Comparison of ENCODE assay signal across 8 cellular contexts in genomic region chr1:157156058-157156541, GRCh38. TPM values are rescaled to one million over a fixed set of nuclear protein-coding genes. Genes with fewer than 3 reads are reported as not detected.
DNase-seq lines count a peak whose midpoint lies in the region; ATAC-seq and TF ChIP-seq lines count a peak whose summit lies in the region.

No MANE protein-coding gene starts in this region.

- H3K4me2 ChIP-seq in DOHH2 (ENCODE audit: low read length), result peak overlapping the region; percentile 23; the same call in 1 of the 2 replicates

- POLR2A ChIA-PET in RWPE1 (lab: Yijun Ruan, JAX; ENCODE audit: low non-redundant PET), result no interaction called here

- no peaks in the 10 kb centered on the region for H3K36me3 Mint-ChIP-seq in activated T-helper 1 cell treated with anti-CD3 and anti-CD28 coated beads, Interleukin-12 subunit alpha, Interleukin-12 subunit beta, Interleukin-2, Interleukin-4 antibody, amounts not matched to agents 30 ng/mL and 10 ng/mL and 1 ng/mL, durations not matched to agents 14 hours and 24 hours and 36 hours (ENCODE audit: low read depth)

- H3K9me3 Mint-ChIP-seq in activated T-helper 1 cell treated with anti-CD3 and anti-CD28 coated beads, Interleukin-12 subunit alpha, Interleukin-12 subunit beta, Interleukin-2, Interleukin-4 antibody, amounts not matched to agents 30 ng/mL and 10 ng/mL and 1 ng/mL, durations not matched to agents 14 hours and 24 hours and 36 hours, result no peaks in the 10 kb centered on the region

- H3K79me2 ChIP-seq in DOHH2 (ENCODE audit: control insufficient read depth, low read length), result no peaks in the 10 kb centered on the region

- no peak overlapping the region for H3K27ac ChIP-seq in DOHH2 (ENCODE audit: low read depth, low read length)
- no peak overlapping the region for H3K27ac ChIP-seq in RWPE1
- H3K27ac ChIP-seq in thoracic aorta, result no peak overlapping the region

- peaks cover 45% of the 10 kb centered on the region for H3K27me3 ChIP-seq in DOHH2 (ENCODE audit: control insufficient read depth, low read length)
- H3K27me3 ChIP-seq in thoracic aorta (replicated peaks; ENCODE audit: insufficient read depth), result no peaks in the 10 kb centered on the region

- no peaks in the 10 kb centered on the region for H3F3A ChIP-seq in DOHH2 (ENCODE audit: control insufficient read depth, insufficient read depth)

- H3K4me3 ChIP-seq in DOHH2 (ENCODE audit: low read length) (no peak overlapping the region), fibroblast of pulmonary artery (replicated peaks; ENCODE audit: low read depth, low read length) (no peak overlapping the region), thoracic aorta (peak overlapping the region; percentile 53)

- intact Hi-C loops in activated T-helper 1 cell treated with anti-CD3 and anti-CD28 coated beads, Interleukin-12 subunit alpha, Interleukin-12 subunit beta, Interleukin-2, Interleukin-4 antibody, amounts not matched to agents 30 ng/mL and 10 ng/mL and 1 ng/mL, durations not matched to agents 14 hours and 24 hours and 36 hours (cut with micrococcal nuclease), result loop anchor here (1.0 kb wide), 1 partner anchor 66 kb away; no protein-coding TSS in a partner anchor

- ATAC-seq in thoracic aorta (ENCODE audit: insufficient number of reproducible peaks, low FRiP score, low read depth) (no peak), GM21825 (IDR thresholded peaks at IDR 0.05; ENCODE audit: unreplicated experiment) (no peak)

- H3K4me1 Mint-ChIP-seq in activated T-helper 1 cell treated with anti-CD3 and anti-CD28 coated beads, Interleukin-12 subunit alpha, Interleukin-12 subunit beta, Interleukin-2, Interleukin-4 antibody, amounts not matched to agents 30 ng/mL and 10 ng/mL and 1 ng/mL, durations not matched to agents 14 hours and 24 hours and 36 hours (ENCODE audit: low read depth), result peaks cover 18% of the 10 kb centered on the region

- CTCF ChIA-PET in RWPE1 (lab: Yijun Ruan, JAX), result interaction anchor here (0.6 to 7.9 kb wide), 22 partner anchors 10 to 866 kb away, joined by 3 to 154 read pairs (median 4); partner anchors contain the start of gene ETV3

- TF ChIP-seq CTCF in DOHH2 (IDR thresholded peaks at IDR 0.05; ENCODE audit: low read depth, low read length, poor library complexity, severe bottlenecking), result peak; percentile 96
- peak; percentile 94 for TF ChIP-seq CTCF in RWPE1 (conservative IDR thresholded peaks at IDR 0.05; ENCODE audit: low read depth)
- TF ChIP-seq CTCF in fibroblast of pulmonary artery (IDR thresholded peaks at IDR 0.05; ENCODE audit: low read length, missing control alignments), result peak; percentile 83
- peak; percentile 99 for TF ChIP-seq CTCF in thoracic aorta (IDR thresholded peaks at IDR 0.05)

- H3K27me3 Mint-ChIP-seq in activated T-helper 1 cell treated with anti-CD3 and anti-CD28 coated beads, Interleukin-12 subunit alpha, Interleukin-12 subunit beta, Interleukin-2, Interleukin-4 antibody, amounts not matched to agents 30 ng/mL and 10 ng/mL and 1 ng/mL, durations not matched to agents 14 hours and 24 hours and 36 hours (ENCODE audit: insufficient read depth), result peaks cover 21% of the 10 kb centered on the region

- no peaks in the 10 kb centered on the region for H3K36me3 ChIP-seq in DOHH2 (ENCODE audit: control insufficient read depth, low read length)
- no peaks in the 10 kb centered on the region for H3K36me3 ChIP-seq in thoracic aorta

- peak; percentile 58 for DNase-seq in HuH-7.5 (ENCODE audit: low spot score)
- peak; percentile 68 for DNase-seq in RWPE1 (ENCODE audit: low spot score)
- peak; percentile 65 for DNase-seq in activated T-helper 1 cell treated with anti-CD3 and anti-CD28 coated beads, Interleukin-12 subunit alpha, Interleukin-12 subunit beta, Interleukin-2, Interleukin-4 antibody, amounts not matched to agents 30 ng/mL and 10 ng/mL and 1 ng/mL, durations not matched to agents 14 hours and 24 hours and 36 hours (ENCODE audit: low spot score)
- peak; percentile 67 for DNase-seq in fibroblast of pulmonary artery (ENCODE audit: low read depth)
- peak in 44 of 56 donors; percentile 10 to 80 (median 40) for DNase-seq in nucleus accumbens (lab: John Stamatoyannopoulos, UW)
- DNase-seq in thoracic aorta (ENCODE audit: low spot score), result no peak

- no peak overlapping the region for H3K27ac Mint-ChIP-seq in activated T-helper 1 cell treated with anti-CD3 and anti-CD28 coated beads, Interleukin-12 subunit alpha, Interleukin-12 subunit beta, Interleukin-2, Interleukin-4 antibody, amounts not matched to agents 30 ng/mL and 10 ng/mL and 1 ng/mL, durations not matched to agents 14 hours and 24 hours and 36 hours

- H3K9me3 ChIP-seq in DOHH2 (ENCODE audit: control insufficient read depth, insufficient read depth, low read length) (no peaks in the 10 kb centered on the region), thoracic aorta (no peaks in the 10 kb centered on the region)

- H4K20me1 ChIP-seq in DOHH2 (ENCODE audit: control insufficient read depth, insufficient read depth, low read depth, low read length), result no peaks in the 10 kb centered on the region

- H3K4me3 Mint-ChIP-seq in activated T-helper 1 cell treated with anti-CD3 and anti-CD28 coated beads, Interleukin-12 subunit alpha, Interleukin-12 subunit beta, Interleukin-2, Interleukin-4 antibody, amounts not matched to agents 30 ng/mL and 10 ng/mL and 1 ng/mL, durations not matched to agents 14 hours and 24 hours and 36 hours, result no peak overlapping the region

- H3K9me2 ChIP-seq in DOHH2 (replicated peaks; ENCODE audit: control insufficient read depth, low read length), result no peaks in the 10 kb centered on the region

- H3K4me1 ChIP-seq in DOHH2 (ENCODE audit: control insufficient read depth, low read length) (no peaks in the 10 kb centered on the region), thoracic aorta (ENCODE audit: control insufficient read depth in 1 of 2, low read depth in 2 of 2) (peaks cover 0 to 8% of the 10 kb centered on the region in 2 donors)

RNA-seq across cellular contexts. Expression of gene ETV3, which starts 17.9 kb away (rescaled TPM):
- total RNA-seq in activated T-helper 1 cell treated with anti-CD3 and anti-CD28 coated beads, Interleukin-12 subunit alpha, Interleukin-12 subunit beta, Interleukin-2, Interleukin-4 antibody, amounts not matched to agents 30 ng/mL and 10 ng/mL and 1 ng/mL, durations not matched to agents 14 hours and 24 hours and 36 hours, result 47.6 and 51.3 TPM in 2 replicates
- 10 to 100 TPM; 11.8 to 31.7 TPM for total RNA-seq in thoracic aorta

RNA-seq across cellular contexts. Expression of gene ETV3L, which starts 56.5 kb away (rescaled TPM):
- total RNA-seq in activated T-helper 1 cell treated with anti-CD3 and anti-CD28 coated beads, Interleukin-12 subunit alpha, Interleukin-12 subunit beta, Interleukin-2, Interleukin-4 antibody, amounts not matched to agents 30 ng/mL and 10 ng/mL and 1 ng/mL, durations not matched to agents 14 hours and 24 hours and 36 hours, result not detected in 2 replicates
- not detected for total RNA-seq in thoracic aorta
